ENCODE assay signal across 8 cellular contexts in genomic region chr10:51074238-51075028, GRCh38. TPM values are rescaled to one million over a fixed set of nuclear protein-coding genes. Genes with fewer than 3 reads are reported as not detected.
A peak's percentile ranks its signal among the peaks of the same experiment; 100 is the strongest.
DNase-seq lines count a peak whose midpoint lies in the region; ATAC-seq and TF ChIP-seq lines count a peak whose summit lies in the region.

Gene PRKG1, plus strand, starts transcription at chr10:51074487.

- H3K27me3 Mint-ChIP-seq in CD8-positive, alpha-beta memory T cell: peaks cover 39 to 45% of the 10 kb centered on the region in 2 donors

- peaks cover 12% of the 10 kb centered on the region for H3K27me3 ChIP-seq in CD8-positive, alpha-beta memory T cell (ENCODE audit: insufficient read depth, low read length, poor library complexity, severe bottlenecking)

- H3K36me3 Mint-ChIP-seq in CD8-positive, alpha-beta memory T cell: no peaks in the 10 kb centered on the region

- no peaks in the 10 kb centered on the region for H3K9me3 Mint-ChIP-seq in CD8-positive, alpha-beta memory T cell

- H3K4me1 Mint-ChIP-seq in CD8-positive, alpha-beta memory T cell: peaks cover 10 to 24% (median 13%) of the 10 kb centered on the region in 3 donors

- no peak within 1 kb of the TSS for H3K27ac ChIP-seq in CD8-positive, alpha-beta memory T cell (ENCODE audit: low read depth, low read length)
- H3K27ac ChIP-seq in substantia nigra (ENCODE audit: low read depth, low read length, poor library complexity, severe bottlenecking): no peak within 1 kb of the TSS

- POLR2A ChIA-PET in CD8-positive, alpha-beta memory T cell (lab: Charles Lee): no interaction called here

- CTCF ChIA-PET in CD8-positive, alpha-beta memory T cell (lab: Charles Lee): no interaction called here

- H3K36me3 ChIP-seq in CD8-positive, alpha-beta memory T cell (ENCODE audit: insufficient read depth, low read length): no peaks in the 10 kb centered on the region

- peak within 1 kb of the TSS; percentile 30 to 84 (median 78) for H3K4me3 Mint-ChIP-seq in CD8-positive, alpha-beta memory T cell

- ATAC-seq in HG03159 (IDR thresholded peaks at IDR 0.05; ENCODE audit: unreplicated experiment) (peak; percentile 41), GM21737 (IDR thresholded peaks at IDR 0.05; ENCODE audit: unreplicated experiment) (no peak)

- H3K4me1 ChIP-seq in CD8-positive, alpha-beta memory T cell (ENCODE audit: insufficient read depth, low read length): no peaks in the 10 kb centered on the region

- no peak within 1 kb of the TSS for H3K4me3 ChIP-seq in CD8-positive, alpha-beta memory T cell (ENCODE audit: low read length)
- H3K4me3 ChIP-seq in epithelial cell of proximal tubule (ENCODE audit: low read depth, low read length): peak within 1 kb of the TSS; percentile 60

- no peak for DNase-seq in CD8-positive, alpha-beta memory T cell
- DNase-seq in T1000 (lab: John Stamatoyannopoulos, UW) (peak; percentile 72), epithelial cell of proximal tubule (ENCODE audit: low read depth) (no peak), medulla oblongata (ENCODE audit: extremely low spot score) (peak; percentile 59), substantia nigra (lab: John Stamatoyannopoulos, UW) (peak in 32 of 49 donors; percentile 9 to 59 (median 29)), A172 (ENCODE audit: low spot score) (no peak)

- H3K9me3 ChIP-seq in CD8-positive, alpha-beta memory T cell (ENCODE audit: low read length): no peaks in the 10 kb centered on the region

- TF ChIP-seq CTCF in epithelial cell of proximal tubule (conservative IDR thresholded peaks at IDR 0.05; ENCODE audit: low read depth, low read length): no peak

- H3K27ac Mint-ChIP-seq in CD8-positive, alpha-beta memory T cell: no peak within 1 kb of the TSS

RNA-seq across cellular contexts. Expression of gene PRKG1, which starts in this region (rescaled TPM):
- not detected for total RNA-seq in CD8-positive, alpha-beta memory T cell
- polyA plus RNA-seq in CD8-positive, alpha-beta memory T cell: not detected
- 0.14 and 0.17 TPM in 2 replicates for total RNA-seq in epithelial cell of proximal tubule
- 0.05 and 0.22 TPM in 2 replicates for total RNA-seq in A172 (2014; rRNA removed; shearing (Covaris generic))

Comparison
In these comparisons a context has a peak if more than half of its experiments do, and no peak if none do; other contexts are left out.
1. DNase-seq: peak in T1000 (single experiment), medulla oblongata (single experiment) and substantia nigra (32 of 49); none in CD8-positive, alpha-beta memory T cell (0 of 5), epithelial cell of proximal tubule (single experiment) and A172 (single experiment).